Comparison of ENCODE assay signal across 19 cellular contexts in genomic region chr14:71168564-71168963, GRCh38.
DNase-seq lines count a peak whose midpoint lies in the region; ATAC-seq and TF ChIP-seq lines count a peak whose summit lies in the region.
"Had no signal": no experiment of that assay in that cellular context is flagged by ENCODE, and none has a peak within 500 bp of the region (broad histone marks: within the 10 kb centered on the region; RNA-seq: fewer than 3 reads in every experiment).

No MANE protein-coding gene starts in this region.

- H3K4me1 Mint-ChIP-seq in activated naive CD4-positive, alpha-beta T cell treated with anti-CD3 and anti-CD28 coated beads, Interleukin-2, amount 10 ng/mL, durations not matched to agents 7 days and 5 days, result peaks cover 12% of the 10 kb centered on the region
- H3K4me1 Mint-ChIP-seq in activated naive CD8-positive, alpha-beta T cell treated with anti-CD3 and anti-CD28 coated beads, Interleukin-2, amount 50 U/mL, for 24 hours, result peaks cover 18% of the 10 kb centered on the region
- H3K4me1 Mint-ChIP-seq in stimulated activated memory B cell treated with anti-CD40 and anti-IgM and Interleukin-4, amounts not matched to agents 10 μg/mL and 1 μg/mL and 100 μg/mL, for 72 hours, result peaks cover 29% of the 10 kb centered on the region

- no peaks in the 10 kb centered on the region for H3F3A ChIP-seq in OCI-LY1 (ENCODE audit: insufficient read depth, low read length)

- DNase-seq in activated naive CD4-positive, alpha-beta T cell treated with anti-CD3 and anti-CD28 coated beads, Interleukin-2, amount 10 ng/mL, durations not matched to agents 7 days and 5 days, result no peak
- DNase-seq in activated naive CD4-positive, alpha-beta T cell treated with anti-CD3 and anti-CD28 coated beads, Interleukin-2, amount 50 U/mL, for 16 hours, result no peak
- no peak for DNase-seq in activated naive CD8-positive, alpha-beta T cell treated with anti-CD3 and anti-CD28 coated beads, Interleukin-2, amount 50 U/mL, for 24 hours
- DNase-seq in SHP77 treated with DMSO at 0.1 percent for 48 hours (lab: John Stamatoyannopoulos, UW), result no peak
- no peak for DNase-seq in NCI-H2107 (lab: John Stamatoyannopoulos, UW)
- DNase-seq: central memory CD4-positive, alpha-beta T cell; effector CD8-positive, alpha-beta T cell; GOT3; heart right ventricle; IMR-90; lower lobe of right lung; NCI-H2081 treated with DMSO at 0.1 percent for 48 hours; SK-N-SH; stimulated activated CD4-positive, alpha-beta T cell treated with anti-CD3 and anti-CD28 coated beads, Interleukin-4, amount 100 ng/mL, for 1 hour had no signal

- H3K27me3 ChIP-seq in OCI-LY1 (ENCODE audit: insufficient read depth, low read length), result no peaks in the 10 kb centered on the region

- H3K9ac ChIP-seq in OCI-LY1 (ENCODE audit: low read length), result peak overlapping the region; percentile 51
- H3K9ac ChIP-seq: SK-N-SH had no signal

- no peak overlapping the region for H3K27ac ChIP-seq in OCI-LY1 (ENCODE audit: low read depth, low read length, poor library complexity, severe bottlenecking)
- H3K27ac ChIP-seq: heart right ventricle, lower lobe of right lung, prostate gland had no signal

- TF ChIP-seq CTCF in OCI-LY1 (IDR thresholded peaks at IDR 0.05; ENCODE audit: low read length), result no peak

- peaks cover 32% of the 10 kb centered on the region for H3K27me3 Mint-ChIP-seq in activated naive CD4-positive, alpha-beta T cell treated with anti-CD3 and anti-CD28 coated beads, Interleukin-2, amount 10 ng/mL, durations not matched to agents 7 days and 5 days
- peaks cover 7% of the 10 kb centered on the region for H3K27me3 Mint-ChIP-seq in activated naive CD8-positive, alpha-beta T cell treated with anti-CD3 and anti-CD28 coated beads, Interleukin-2, amount 50 U/mL, for 24 hours
- H3K27me3 Mint-ChIP-seq in stimulated activated memory B cell treated with anti-CD40 and anti-IgM and Interleukin-4, amounts not matched to agents 10 μg/mL and 1 μg/mL and 100 μg/mL, for 72 hours, result peaks cover 46% of the 10 kb centered on the region

- no peaks in the 10 kb centered on the region for H3K36me3 Mint-ChIP-seq in activated naive CD4-positive, alpha-beta T cell treated with anti-CD3 and anti-CD28 coated beads, Interleukin-2, amount 10 ng/mL, durations not matched to agents 7 days and 5 days
- H3K36me3 Mint-ChIP-seq in activated naive CD8-positive, alpha-beta T cell treated with anti-CD3 and anti-CD28 coated beads, Interleukin-2, amount 50 U/mL, for 24 hours (ENCODE audit: low read depth), result no peaks in the 10 kb centered on the region
- H3K36me3 Mint-ChIP-seq in stimulated activated memory B cell treated with anti-CD40 and anti-IgM and Interleukin-4, amounts not matched to agents 10 μg/mL and 1 μg/mL and 100 μg/mL, for 72 hours, result no peaks in the 10 kb centered on the region

- H3K4me2 ChIP-seq in OCI-LY1 (ENCODE audit: low read length), result peak overlapping the region; percentile 66
- H3K4me2 ChIP-seq: SK-N-SH had no signal

- no peaks in the 10 kb centered on the region for H3K9me3 Mint-ChIP-seq in activated naive CD4-positive, alpha-beta T cell treated with anti-CD3 and anti-CD28 coated beads, Interleukin-2, amount 10 ng/mL, durations not matched to agents 7 days and 5 days
- H3K9me3 Mint-ChIP-seq in activated naive CD8-positive, alpha-beta T cell treated with anti-CD3 and anti-CD28 coated beads, Interleukin-2, amount 50 U/mL, for 24 hours, result no peaks in the 10 kb centered on the region
- H3K9me3 Mint-ChIP-seq in stimulated activated memory B cell treated with anti-CD40 and anti-IgM and Interleukin-4, amounts not matched to agents 10 μg/mL and 1 μg/mL and 100 μg/mL, for 72 hours, result no peaks in the 10 kb centered on the region

- peak overlapping the region; percentile 57 for H3K4me3 Mint-ChIP-seq in activated naive CD4-positive, alpha-beta T cell treated with anti-CD3 and anti-CD28 coated beads, Interleukin-2, amount 10 ng/mL, durations not matched to agents 7 days and 5 days
- H3K4me3 Mint-ChIP-seq in activated naive CD8-positive, alpha-beta T cell treated with anti-CD3 and anti-CD28 coated beads, Interleukin-2, amount 50 U/mL, for 24 hours, result peak overlapping the region; percentile 62
- peak overlapping the region; percentile 63 for H3K4me3 Mint-ChIP-seq in stimulated activated memory B cell treated with anti-CD40 and anti-IgM and Interleukin-4, amounts not matched to agents 10 μg/mL and 1 μg/mL and 100 μg/mL, for 72 hours

- CTCF ChIA-PET in activated naive CD4-positive, alpha-beta T cell treated with anti-CD3 and anti-CD28 coated beads, Interleukin-2, amount 10 ng/mL, durations not matched to agents 7 days and 5 days (lab: Charles Lee), result interaction anchor here (1.0 to 3.4 kb wide), 3 partner anchors 25 to 583 kb away, joined by 3 to 11 read pairs (median 3); no protein-coding TSS in a partner anchor

- peaks cover 8% of the 10 kb centered on the region for H3K4me1 ChIP-seq in OCI-LY1 (ENCODE audit: insufficient read depth, low read length, severe bottlenecking)
- H3K4me1 ChIP-seq: lower lobe of right lung, prostate gland had no signal

- H3K27ac Mint-ChIP-seq in activated naive CD4-positive, alpha-beta T cell treated with anti-CD3 and anti-CD28 coated beads, Interleukin-2, amount 10 ng/mL, durations not matched to agents 7 days and 5 days, result no peak overlapping the region
- peak overlapping the region; percentile 68 for H3K27ac Mint-ChIP-seq in activated naive CD8-positive, alpha-beta T cell treated with anti-CD3 and anti-CD28 coated beads, Interleukin-2, amount 50 U/mL, for 24 hours
- peak overlapping the region; percentile 7 for H3K27ac Mint-ChIP-seq in stimulated activated memory B cell treated with anti-CD40 and anti-IgM and Interleukin-4, amounts not matched to agents 10 μg/mL and 1 μg/mL and 100 μg/mL, for 72 hours

- no peaks in the 10 kb centered on the region for H4K20me1 ChIP-seq in OCI-LY1 (ENCODE audit: insufficient read depth, low read length)

- no peaks in the 10 kb centered on the region for H3K9me3 ChIP-seq in OCI-LY1 (ENCODE audit: low read length)
- H3K9me3 ChIP-seq: heart right ventricle, lower lobe of right lung, prostate gland, SK-N-SH had no signal

- H2AFZ ChIP-seq in OCI-LY1 (ENCODE audit: low read length), result peak overlapping the region; percentile 98

- H3K4me3 ChIP-seq in OCI-LY1 (ENCODE audit: low read depth, low read length, poor library complexity, severe bottlenecking), result peak overlapping the region; percentile 60
- H3K4me3 ChIP-seq: lower lobe of right lung, prostate gland had no signal

- no peaks in the 10 kb centered on the region for H3K79me2 ChIP-seq in OCI-LY1 (ENCODE audit: insufficient read depth, low read length)

- no peaks in the 10 kb centered on the region for H3K36me3 ChIP-seq in OCI-LY1 (ENCODE audit: insufficient read depth, low read length)
- H3K36me3 ChIP-seq: heart right ventricle, lower lobe of right lung, prostate gland had no signal

- no peaks in the 10 kb centered on the region for H3K9me2 ChIP-seq in OCI-LY1 (ENCODE audit: low read depth, low read length)
- H3K9me2 ChIP-seq: SK-N-SH had no signal

- no peak for ATAC-seq in activated naive CD8-positive, alpha-beta T cell treated with anti-CD3 and anti-CD28 coated beads, Interleukin-2, amount 50 U/mL, for 24 hours
- no peak for ATAC-seq in stimulated activated memory B cell treated with anti-CD40 and anti-IgM and Interleukin-4, amounts not matched to agents 10 μg/mL and 1 μg/mL and 100 μg/mL, for 72 hours
- ATAC-seq in HG03378 (IDR thresholded peaks at IDR 0.05; ENCODE audit: unreplicated experiment), result no peak
- ATAC-seq: heart right ventricle, lower lobe of right lung, Panc1 had no signal
